8 cellular contexts compared by ENCODE assay signal in genomic region chr5:115601709-115602584, GRCh38.
DNase-seq lines count a peak whose midpoint lies in the region; TF ChIP-seq lines count a peak whose summit lies in the region.

TICAM2 (minus strand) TSS chr5:115602479; CDS start chr5:115581256, 21,223 bp downstream.

- peak; percentile 90 for DNase-seq in GM20000 (ENCODE audit: low spot score)
- peak; percentile 48 for DNase-seq in HK-2 (ENCODE audit: unreplicated experiment)
- peak in 58 of 61 donors; percentile 15 to 86 (median 63) for DNase-seq in caudate nucleus (lab: John Stamatoyannopoulos, UW)
- DNase-seq in kidney glomerular epithelial cell (lab: John Stamatoyannopoulos, UW), result peak; percentile 20
- peak in 3 of 4 experiments; percentile 20 to 54 (median 45) for DNase-seq in stimulated activated CD4-positive, alpha-beta T cell treated with anti-CD3 and anti-CD28 coated beads, Interleukin-1b, Interleukin-23, amount 100 ng/mL, for 24 hours (ENCODE audit: low read depth in 4 of 4, low spot score in 1 of 4)
- DNase-seq in inferior parietal cortex (ENCODE audit: extremely low spot score), result no peak

- no peaks in the 10 kb centered on the region for H3K9me3 ChIP-seq in DOHH2 (ENCODE audit: control insufficient read depth, insufficient read depth, low read length)

- no peaks in the 10 kb centered on the region for H3K27me3 ChIP-seq in DOHH2 (ENCODE audit: control insufficient read depth, low read length)

- no peaks in the 10 kb centered on the region for H4K20me1 ChIP-seq in DOHH2 (ENCODE audit: control insufficient read depth, insufficient read depth, low read depth, low read length)

- peak within 1 kb of the TSS; percentile 69 for H3K4me3 ChIP-seq in DOHH2 (ENCODE audit: low read length)

- no peaks in the 10 kb centered on the region for H3K36me3 ChIP-seq in DOHH2 (ENCODE audit: control insufficient read depth, low read length)

- peaks cover 12% of the 10 kb centered on the region for H3F3A ChIP-seq in DOHH2 (ENCODE audit: control insufficient read depth, insufficient read depth)

- peak; percentile 55 for TF ChIP-seq CTCF in DOHH2 (IDR thresholded peaks at IDR 0.05; ENCODE audit: low read depth, low read length, poor library complexity, severe bottlenecking)
- no peak for TF ChIP-seq CTCF in GM20000 (IDR thresholded peaks at IDR 0.05; ENCODE audit: extremely low read depth, missing control alignments)
- TF ChIP-seq CTCF in VCaP (conservative IDR thresholded peaks at IDR 0.05), result peak; percentile 62

- no peaks in the 10 kb centered on the region for H3K79me2 ChIP-seq in DOHH2 (ENCODE audit: control insufficient read depth, low read length)

- H3K4me2 ChIP-seq in DOHH2 (ENCODE audit: low read length), result peak within 1 kb of the TSS; percentile 89

- H3K27ac ChIP-seq in DOHH2 (ENCODE audit: low read depth, low read length), result peak within 1 kb of the TSS; percentile 41
- peak within 1 kb of the TSS; percentile 70; the same call in 1 of the 2 replicates for H3K27ac ChIP-seq in VCaP
- peak within 1 kb of the TSS; percentile 87 for H3K27ac ChIP-seq in caudate nucleus (ENCODE audit: low read depth, low read length)

- peaks cover 37% of the 10 kb centered on the region for H3K4me1 ChIP-seq in DOHH2 (ENCODE audit: control insufficient read depth, low read length)

- H3K9me2 ChIP-seq in DOHH2 (replicated peaks; ENCODE audit: control insufficient read depth, low read length), result no peaks in the 10 kb centered on the region
